8 cellular contexts compared by ENCODE assay signal in genomic region chr11:64339754-64340408, GRCh38. TPM values are rescaled to one million over a fixed set of nuclear protein-coding genes. Genes with fewer than 3 reads are reported as not detected.
DNase-seq lines count a peak whose midpoint lies in the region; ATAC-seq and TF ChIP-seq lines count a peak whose summit lies in the region.

CCDC88B (plus strand) TSS chr11:64340204; CDS start chr11:64340267, 63 bp downstream.

- peaks cover 33% of the 10 kb centered on the region for H3K4me1 Mint-ChIP-seq in activated T-helper 2 cell treated with anti-CD3 and anti-CD28 coated beads, Interferon-gamma antibody, Interleukin-2, Interleukin-4, amounts not matched to agents 10 μg/mL and 5 μg/mL and 100 μg/mL, durations not matched to agents 14 hours and 24 hours and 36 hours (ENCODE audit: low read depth)

- H3K27ac ChIP-seq in Peyer's patch: peak within 1 kb of the TSS; percentile 24 to 86 (median 56)

- DNase-seq in GM10266 (ENCODE audit: extremely low spot score) (peak; percentile 89), Peyer's patch (peak; percentile 65 to 95 (median 95)), left colon (peak; percentile 80 to 84), AG08395 (ENCODE audit: low spot score) (no peak)
- peak; percentile 78 for DNase-seq in activated T-helper 2 cell treated with anti-CD3 and anti-CD28 coated beads, Interferon-gamma antibody, Interleukin-2, Interleukin-4, amounts not matched to agents 10 μg/mL and 5 μg/mL and 100 μg/mL, durations not matched to agents 14 hours and 24 hours and 36 hours (ENCODE audit: low spot score)
- peak; percentile 63 to 74 for DNase-seq in stimulated activated CD8-positive, alpha-beta memory T cell treated with anti-CD3 and anti-CD28 coated beads, Interleukin-7, amount 100 ng/mL, for 1 hour (ENCODE audit: low read depth in 2 of 2)

- H3K27me3 ChIP-seq in Peyer's patch: no peaks in the 10 kb centered on the region

- H3K4me3 Mint-ChIP-seq in activated T-helper 2 cell treated with anti-CD3 and anti-CD28 coated beads, Interferon-gamma antibody, Interleukin-2, Interleukin-4, amounts not matched to agents 10 μg/mL and 5 μg/mL and 100 μg/mL, durations not matched to agents 14 hours and 24 hours and 36 hours (ENCODE audit: low read depth): peak within 1 kb of the TSS; percentile 92

- peaks cover 3 to 27% (median 15%) of the 10 kb centered on the region in 4 donors for H3K4me1 ChIP-seq in Peyer's patch

- intact Hi-C loops in activated T-helper 2 cell treated with anti-CD3 and anti-CD28 coated beads, Interferon-gamma antibody, Interleukin-2, Interleukin-4, amounts not matched to agents 10 μg/mL and 5 μg/mL and 100 μg/mL, durations not matched to agents 14 hours and 24 hours and 36 hours (cut with micrococcal nuclease): loop anchor here (2.0 to 5.0 kb wide), 2 partner anchors 19 to 33 kb away; partner anchors contain the start of genes ESRRA and RPS6KA4
- intact Hi-C loops in left colon (cut with DNase I, micrococcal nuclease): no loop called here

- ATAC-seq in HG02759 (IDR thresholded peaks at IDR 0.05; ENCODE audit: unreplicated experiment) (peak; percentile 52), left colon (peak; percentile 28), HG03378 (IDR thresholded peaks at IDR 0.05; ENCODE audit: unreplicated experiment) (no peak)

- no peak for TF ChIP-seq CTCF in GM10266 (IDR thresholded peaks at IDR 0.05; ENCODE audit: control insufficient read depth, insufficient read depth, low read depth, missing control alignments)
- TF ChIP-seq CTCF in Peyer's patch (IDR thresholded peaks at IDR 0.05): no peak

- peak within 1 kb of the TSS; percentile 43 to 50 (median 45) for H3K4me3 ChIP-seq in Peyer's patch

- H3K27me3 Mint-ChIP-seq in activated T-helper 2 cell treated with anti-CD3 and anti-CD28 coated beads, Interferon-gamma antibody, Interleukin-2, Interleukin-4, amounts not matched to agents 10 μg/mL and 5 μg/mL and 100 μg/mL, durations not matched to agents 14 hours and 24 hours and 36 hours (ENCODE audit: low read depth): no peaks in the 10 kb centered on the region

- TF ChIP-seq POLR2A in Peyer's patch (IDR thresholded peaks at IDR 0.05): no peak

- no peaks in the 10 kb centered on the region for H3K9me3 Mint-ChIP-seq in activated T-helper 2 cell treated with anti-CD3 and anti-CD28 coated beads, Interferon-gamma antibody, Interleukin-2, Interleukin-4, amounts not matched to agents 10 μg/mL and 5 μg/mL and 100 μg/mL, durations not matched to agents 14 hours and 24 hours and 36 hours

- no peaks in the 10 kb centered on the region for H3K9me3 ChIP-seq in Peyer's patch

- H3K36me3 ChIP-seq in Peyer's patch: no peaks in the 10 kb centered on the region

- H3K36me3 Mint-ChIP-seq in activated T-helper 2 cell treated with anti-CD3 and anti-CD28 coated beads, Interferon-gamma antibody, Interleukin-2, Interleukin-4, amounts not matched to agents 10 μg/mL and 5 μg/mL and 100 μg/mL, durations not matched to agents 14 hours and 24 hours and 36 hours (ENCODE audit: low read depth): peaks cover 37% of the 10 kb centered on the region

- H3K27ac Mint-ChIP-seq in activated T-helper 2 cell treated with anti-CD3 and anti-CD28 coated beads, Interferon-gamma antibody, Interleukin-2, Interleukin-4, amounts not matched to agents 10 μg/mL and 5 μg/mL and 100 μg/mL, durations not matched to agents 14 hours and 24 hours and 36 hours: peak within 1 kb of the TSS; percentile 96

RNA-seq across cellular contexts. Expression of gene CCDC88B, which starts in this region (rescaled TPM):
- total RNA-seq in Peyer's patch: 10 to 100 TPM; 31.7 to 99.0 (median 43.9) TPM
- total RNA-seq in activated T-helper 2 cell treated with anti-CD3 and anti-CD28 coated beads, Interferon-gamma antibody, Interleukin-2, Interleukin-4, amounts not matched to agents 10 μg/mL and 5 μg/mL and 100 μg/mL, durations not matched to agents 14 hours and 24 hours and 36 hours: 127 and 128 TPM in 2 replicates
- total RNA-seq in left colon: 10 to 100 TPM; 21.6 to 28.8 TPM
